Comparison of ENCODE assay signal across 8 cellular contexts in the genomic region with DNA sequence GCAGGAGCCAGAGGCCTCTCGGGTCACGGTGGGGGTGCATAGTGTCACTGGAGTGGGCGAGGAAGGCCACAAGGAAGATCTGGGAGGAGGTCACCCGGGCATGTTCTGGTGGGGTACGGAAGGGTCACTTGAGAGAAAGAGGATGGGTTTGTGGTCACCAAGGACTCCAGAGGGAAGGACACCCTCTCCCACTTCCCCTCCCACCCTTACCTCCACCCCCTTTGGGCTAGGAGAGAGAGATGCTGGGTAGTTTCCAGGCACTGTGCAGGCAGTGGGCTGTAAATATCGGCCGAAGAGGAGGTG. TPM values are rescaled to one million over a fixed set of nuclear protein-coding genes. Genes with fewer than 3 reads are reported as not detected.
A peak's percentile ranks its signal among the peaks of the same experiment; 100 is the strongest.
DNase-seq lines count a peak whose midpoint lies in the region; ATAC-seq, FAIRE-seq and TF ChIP-seq lines count a peak whose summit lies in the region.

No MANE protein-coding gene starts in this region.

- H3K4me3 ChIP-seq in BJ (ENCODE audit: low read depth, low read length) (peak overlapping the region; percentile 60), OCI-LY3 (ENCODE audit: low read length) (peak overlapping the region; percentile 91), endothelial cell of umbilical vein (replicated peaks in 1 of 3; ENCODE audit: insufficient read depth in 1 of 3, low read depth in 1 of 3, low read length in 3 of 3) (no peak overlapping the region), neuron (ENCODE audit: low read length) (peak overlapping the region; percentile 85)

- DNase-seq in BJ (ENCODE audit: low read depth) (no peak), endothelial cell of umbilical vein (ENCODE audit: low read depth, low spot score) (no peak), NCI-H82 treated with DMSO at 0.1 percent for 48 hours (lab: John Stamatoyannopoulos, UW; ENCODE audit: unreplicated experiment) (no peak), NCI-H1694 treated with DMSO at 0.1 percent for 48 hours (lab: John Stamatoyannopoulos, UW) (no peak), KBM-7 (no peak)

- POLR2A ChIA-PET in BJ (lab: Charles Lee), result no interaction called here
- POLR2A ChIA-PET in endothelial cell of umbilical vein (lab: Charles Lee), result no interaction called here

- no peaks in the 10 kb centered on the region for H3K79me2 ChIP-seq in OCI-LY3 (ENCODE audit: low read length)
- H3K79me2 ChIP-seq in endothelial cell of umbilical vein (ENCODE audit: control insufficient read depth, insufficient read depth, low read length), result no peaks in the 10 kb centered on the region

- H3K9ac ChIP-seq in OCI-LY3 (ENCODE audit: low read length) (no peak overlapping the region), endothelial cell of umbilical vein (replicated peaks; ENCODE audit: extremely low read depth, insufficient read depth, low read length) (no peak overlapping the region)

- no peaks in the 10 kb centered on the region for H3K27me3 ChIP-seq in BJ (ENCODE audit: control insufficient read depth, insufficient read depth, low read length)
- no peaks in the 10 kb centered on the region for H3K27me3 ChIP-seq in OCI-LY3 (ENCODE audit: low read depth, low read length)
- peaks cover 10 to 21% of the 10 kb centered on the region in 2 experiments for H3K27me3 ChIP-seq in endothelial cell of umbilical vein (ENCODE audit: control insufficient read depth in 2 of 2, insufficient read depth in 2 of 2, low read length in 2 of 2)
- H3K27me3 ChIP-seq in neuron (ENCODE audit: insufficient read depth, low read length), result no peaks in the 10 kb centered on the region

- ATAC-seq in GM21717 (IDR thresholded peaks at IDR 0.05; ENCODE audit: unreplicated experiment), result no peak

- dilution Hi-C loops in endothelial cell of umbilical vein (cut with MboI; ENCODE audit: extremely low pct_ligation_motif_present, low sequenced_read_pairs), result no loop called here

- H4K20me1 ChIP-seq in OCI-LY3 (ENCODE audit: insufficient read depth, low read length) (no peaks in the 10 kb centered on the region), endothelial cell of umbilical vein (replicated peaks; ENCODE audit: control insufficient read depth, extremely low read depth, insufficient read depth, low read length) (no peaks in the 10 kb centered on the region)

- H3K36me3 ChIP-seq in BJ (ENCODE audit: control insufficient read depth, insufficient read depth, low read length), result no peaks in the 10 kb centered on the region
- no peaks in the 10 kb centered on the region for H3K36me3 ChIP-seq in OCI-LY3 (replicated peaks; ENCODE audit: low read depth, low read length)
- H3K36me3 ChIP-seq in endothelial cell of umbilical vein (ENCODE audit: control insufficient read depth in 2 of 2, extremely low read depth in 1 of 2, insufficient read depth in 2 of 2, low read length in 2 of 2), result no peaks in the 10 kb centered on the region
- H3K36me3 ChIP-seq in neuron (ENCODE audit: insufficient read depth, low read length), result no peaks in the 10 kb centered on the region

- CTCF ChIA-PET in BJ (lab: Yijun Ruan, JAX) (interaction anchor here (2.2 to 32.2 kb wide), 3 partner anchors 10 to 25 kb away, joined by 6 to 1371 read pairs (median 29); a partner anchor contains a TSS), endothelial cell of umbilical vein (lab: Charles Lee) (interaction anchor here (1.6 to 23.0 kb wide), 7 partner anchors 9 to 22 kb away, joined by 8 to 955 read pairs (median 14); a partner anchor contains a TSS)

- H3K4me2 ChIP-seq in OCI-LY3 (ENCODE audit: low read length) (peak overlapping the region; percentile 98), endothelial cell of umbilical vein (ENCODE audit: insufficient read depth, low read length) (peak overlapping the region; percentile 65)

- intact Hi-C loops in endothelial cell of umbilical vein (cut with micrococcal nuclease), result no loop called here

- H3K9me3 ChIP-seq in OCI-LY3 (ENCODE audit: insufficient read depth, low read length) (no peaks in the 10 kb centered on the region), endothelial cell of umbilical vein (replicated peaks; ENCODE audit: control insufficient read depth, insufficient read depth, low read length) (no peaks in the 10 kb centered on the region), neuron (ENCODE audit: low read length) (no peaks in the 10 kb centered on the region)

- in situ Hi-C loops in KBM-7 (cut with MboI; ENCODE audit: low pct_unique_long_range_greater_than_20kb, low sequenced_read_pairs), result no loop called here

- no peaks in the 10 kb centered on the region for H3K9me1 ChIP-seq in endothelial cell of umbilical vein (replicated peaks; ENCODE audit: control insufficient read depth, extremely low read depth, insufficient read depth, low read length)

- no TSS peak for BruUV-seq in endothelial cell of umbilical vein (replicated peaks; lab: Mats Ljungman, UMichigan)

- H3K27ac ChIP-seq in OCI-LY3 (ENCODE audit: low read length), result no peak overlapping the region
- no peak overlapping the region for H3K27ac ChIP-seq in endothelial cell of umbilical vein (ENCODE audit: insufficient read depth, low read depth, low read length)

- no peak overlapping the region for H2AFZ ChIP-seq in OCI-LY3 (ENCODE audit: low read depth, low read length)
- peak overlapping the region; percentile 68 for H2AFZ ChIP-seq in endothelial cell of umbilical vein (ENCODE audit: low read depth, low read length)
- H2AFZ ChIP-seq in neuron (ENCODE audit: low read depth, low read length), result no peak overlapping the region

- FAIRE-seq in endothelial cell of umbilical vein (lab: Jason Lieb, UNC), result no peak

- H3K4me1 ChIP-seq in OCI-LY3 (ENCODE audit: low read length) (peaks cover 9% of the 10 kb centered on the region), endothelial cell of umbilical vein (ENCODE audit: control insufficient read depth, extremely low read depth, insufficient read depth, low read length) (peaks cover 6% of the 10 kb centered on the region), neuron (ENCODE audit: insufficient read depth, low read length) (peaks cover 13% of the 10 kb centered on the region)

- TF ChIP-seq POLR2A in endothelial cell of umbilical vein (IDR thresholded peaks at IDR 0.05; ENCODE audit: low read depth, low read length), result no peak

- no peak for TF ChIP-seq CTCF in BJ (IDR thresholded peaks at IDR 0.05; ENCODE audit: insufficient read depth, low read depth, low read length)
- TF ChIP-seq CTCF in OCI-LY3 (IDR thresholded peaks at IDR 0.05; ENCODE audit: low read depth, low read length), result no peak
- no peak for TF ChIP-seq CTCF in endothelial cell of umbilical vein (IDR thresholded peaks at IDR 0.05; ENCODE audit: extremely low read depth in 1 of 2, insufficient read depth in 1 of 2, low read depth in 1 of 2, low read length in 2 of 2)

RNA-seq across cellular contexts. Expression of a gene that starts 0.7 kb away (rescaled TPM):
- polyA plus RNA-seq in BJ (2011; rRNA removed) (2.9 and 3.4 TPM in 2 replicates), endothelial cell of umbilical vein (0.67 and 0.80 TPM in 2 replicates)
- polyA minus RNA-seq in BJ (2011; rRNA and poly(A)+ RNA removed), result 1.8 and 3.6 TPM in 2 replicates
- 0.78 and 0.88 TPM in 2 replicates for total RNA-seq in endothelial cell of umbilical vein
- polyA plus RNA-seq in endothelial cell of umbilical vein (2011; cell fraction: cytosol; rRNA removed), result 0.50 and 0.61 TPM in 2 replicates
- polyA plus RNA-seq in endothelial cell of umbilical vein (2011; cell fraction: nucleus; rRNA removed), result 0.37 and 0.52 TPM in 2 replicates
- polyA plus RNA-seq in endothelial cell of umbilical vein (2012), result 1.00 and 1.3 TPM in 2 replicates
- 1.2 and 1.3 TPM in 2 replicates for polyA minus RNA-seq in endothelial cell of umbilical vein
- 0.51 TPM for polyA minus RNA-seq in endothelial cell of umbilical vein (2011; cell fraction: cytosol; rRNA and poly(A)+ RNA removed)
- polyA minus RNA-seq in endothelial cell of umbilical vein (2011; cell fraction: nucleus; rRNA and poly(A)+ RNA removed), result 0.43 and 0.53 TPM in 2 replicates

RNA-seq across cellular contexts. Expression of a gene that starts 14.9 kb away (rescaled TPM):
- polyA plus RNA-seq in BJ (2011; rRNA removed) (8.2 and 10.8 TPM in 2 replicates), endothelial cell of umbilical vein (7.2 and 9.2 TPM in 2 replicates)
- 9.3 and 14.3 TPM in 2 replicates for polyA minus RNA-seq in BJ (2011; rRNA and poly(A)+ RNA removed)
- total RNA-seq in endothelial cell of umbilical vein, result 6.9 and 7.3 TPM in 2 replicates
- polyA plus RNA-seq in endothelial cell of umbilical vein (2011; cell fraction: cytosol; rRNA removed), result 5.3 and 6.3 TPM in 2 replicates
- 7.0 and 7.2 TPM in 2 replicates for polyA plus RNA-seq in endothelial cell of umbilical vein (2011; cell fraction: nucleus; rRNA removed)
- 5.4 and 5.6 TPM in 2 replicates for polyA plus RNA-seq in endothelial cell of umbilical vein (2012)
- polyA minus RNA-seq in endothelial cell of umbilical vein, result 8.8 and 18.9 TPM in 2 replicates
- 2.4 TPM for polyA minus RNA-seq in endothelial cell of umbilical vein (2011; cell fraction: cytosol; rRNA and poly(A)+ RNA removed)
- polyA minus RNA-seq in endothelial cell of umbilical vein (2011; cell fraction: nucleus; rRNA and poly(A)+ RNA removed), result 4.2 and 5.4 TPM in 2 replicates

RNA-seq across cellular contexts. Expression of a gene that starts 25.1 kb away (rescaled TPM):
- polyA plus RNA-seq in BJ (2011; rRNA removed) (5.7 and 8.7 TPM in 2 replicates), endothelial cell of umbilical vein (4.9 and 5.7 TPM in 2 replicates)
- 6.1 and 7.6 TPM in 2 replicates for polyA minus RNA-seq in BJ (2011; rRNA and poly(A)+ RNA removed)
- total RNA-seq in endothelial cell of umbilical vein, result 3.8 and 4.4 TPM in 2 replicates
- 2.6 and 3.5 TPM in 2 replicates for polyA plus RNA-seq in endothelial cell of umbilical vein (2011; cell fraction: cytosol; rRNA removed)
- 15.2 and 17.3 TPM in 2 replicates for polyA plus RNA-seq in endothelial cell of umbilical vein (2011; cell fraction: nucleus; rRNA removed)
- polyA plus RNA-seq in endothelial cell of umbilical vein (2012), result 1.8 and 3.3 TPM in 2 replicates
- polyA minus RNA-seq in endothelial cell of umbilical vein, result 2.8 and 3.6 TPM in 2 replicates
- 5.6 TPM for polyA minus RNA-seq in endothelial cell of umbilical vein (2011; cell fraction: cytosol; rRNA and poly(A)+ RNA removed)
- 8.6 and 12.9 TPM in 2 replicates for polyA minus RNA-seq in endothelial cell of umbilical vein (2011; cell fraction: nucleus; rRNA and poly(A)+ RNA removed)

RNA-seq across cellular contexts. Expression of a gene that starts 30.8 kb away (rescaled TPM):
- not detected in 2 replicates for polyA plus RNA-seq in BJ (2011; rRNA removed)
- not detected in 2 replicates for polyA minus RNA-seq in BJ (2011; rRNA and poly(A)+ RNA removed)
- total RNA-seq in endothelial cell of umbilical vein, result not detected in 2 replicates
- not detected in 2 replicates for polyA plus RNA-seq in endothelial cell of umbilical vein
- polyA plus RNA-seq in endothelial cell of umbilical vein (2011; cell fraction: cytosol; rRNA removed), result not detected in 2 replicates
- polyA plus RNA-seq in endothelial cell of umbilical vein (2011; cell fraction: nucleus; rRNA removed), result not detected in 2 replicates
- polyA plus RNA-seq in endothelial cell of umbilical vein (2012), result not detected in 2 replicates
- not detected in 2 replicates for polyA minus RNA-seq in endothelial cell of umbilical vein
- not detected for polyA minus RNA-seq in endothelial cell of umbilical vein (2011; cell fraction: cytosol; rRNA and poly(A)+ RNA removed)
- polyA minus RNA-seq in endothelial cell of umbilical vein (2011; cell fraction: nucleus; rRNA and poly(A)+ RNA removed), result 0.63 TPM in 1 of 2 replicates, not detected in the other

RNA-seq across cellular contexts. Expression of a gene that starts 39.6 kb away (rescaled TPM):
- polyA plus RNA-seq in BJ (2011; rRNA removed), result 4.7 and 9.6 TPM in 2 replicates
- 5.6 and 7.1 TPM in 2 replicates for polyA minus RNA-seq in BJ (2011; rRNA and poly(A)+ RNA removed)
- total RNA-seq in endothelial cell of umbilical vein, result 12.9 and 14.0 TPM in 2 replicates
- 3.7 and 5.0 TPM in 2 replicates for polyA plus RNA-seq in endothelial cell of umbilical vein
- polyA plus RNA-seq in endothelial cell of umbilical vein (2011; cell fraction: cytosol; rRNA removed), result 6.2 and 6.5 TPM in 2 replicates
- 5.3 and 6.5 TPM in 2 replicates for polyA plus RNA-seq in endothelial cell of umbilical vein (2011; cell fraction: nucleus; rRNA removed)
- 6.9 and 10.7 TPM in 2 replicates for polyA plus RNA-seq in endothelial cell of umbilical vein (2012)
- 11.1 and 11.8 TPM in 2 replicates for polyA minus RNA-seq in endothelial cell of umbilical vein
- polyA minus RNA-seq in endothelial cell of umbilical vein (2011; cell fraction: cytosol; rRNA and poly(A)+ RNA removed), result 5.3 TPM
- 12.6 and 15.0 TPM in 2 replicates for polyA minus RNA-seq in endothelial cell of umbilical vein (2011; cell fraction: nucleus; rRNA and poly(A)+ RNA removed)

Comparison
In these comparisons a context has a peak if more than half of its experiments do, and no peak if none do; other contexts are left out.
1. H3K4me3 ChIP-seq: peak in BJ (single experiment), OCI-LY3 (single experiment) and neuron (single experiment); none in endothelial cell of umbilical vein (0 of 3).